Comparison of ENCODE assay signal across 1 cellular context in the genomic region with DNA sequence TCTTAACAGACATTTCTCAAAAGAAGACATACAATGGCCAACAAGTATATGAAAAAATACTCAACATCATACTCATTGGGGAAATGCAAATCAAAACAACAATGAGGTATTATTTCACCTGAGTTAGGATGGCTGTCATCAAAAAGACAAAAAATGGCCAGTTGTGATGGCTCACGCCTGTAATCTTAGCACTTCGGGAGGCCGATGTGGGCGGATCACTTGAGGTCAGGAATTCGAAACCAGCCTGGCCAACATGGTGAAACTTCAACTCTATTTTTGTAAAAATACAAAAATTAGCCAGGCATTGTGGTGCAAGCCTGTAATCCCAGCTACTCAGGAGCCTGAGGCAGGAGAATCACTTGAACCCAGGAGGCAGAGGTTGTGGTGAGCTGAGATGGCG.
TF ChIP-seq lines count a peak whose summit lies in the region.

No MANE protein-coding gene starts in this region.

TF ChIP-seq in HCT116, 20 proteins besides CTCF, POLR2A, EP300 and RAD21 (continued from another document):
- TF ChIP-seq YY1 (IDR thresholded peaks at IDR 0.05; ENCODE audit: extremely low read depth, insufficient replicate concordance, low read depth, low read length) (no peak), EGR1 (IDR thresholded peaks at IDR 0.05; ENCODE audit: low read depth) (no peak)
